In genomic region chrX:7925867-7926472, GRCh38 we compare ENCODE assay signal across 7 cellular contexts. TPM values are rescaled to one million over a fixed set of nuclear protein-coding genes. Genes with fewer than 3 reads are reported as not detected.
A peak's percentile ranks its signal among the peaks of the same experiment; 100 is the strongest.
DNase-seq lines count a peak whose midpoint lies in the region; ATAC-seq and TF ChIP-seq lines count a peak whose summit lies in the region.

No MANE protein-coding gene starts in this region.

- H2BK12ac ChIP-seq in mesenchymal stem cell (ENCODE audit: low read length in 2 of 2): no peak overlapping the region

- intact Hi-C loops in activated CD4-positive, alpha-beta T cell treated with anti-CD3 and anti-CD28 coated beads, Interleukin-2, amount 10 ng/mL, durations not matched to agents 24 days and 14 days (cut with micrococcal nuclease): loop anchor here (5.0 to 10.0 kb wide), 2 partner anchors 779 to 1901 kb away; partner anchors contain the start of genes PUDP and STS

- H2BK120ac ChIP-seq in mesenchymal stem cell (ENCODE audit: low read depth, low read length): no peak overlapping the region

- H3K36me3 Mint-ChIP-seq in activated CD4-positive, alpha-beta T cell treated with anti-CD3 and anti-CD28 coated beads, Interleukin-2, amount 10 ng/mL, durations not matched to agents 24 days and 14 days (ENCODE audit: low read depth): peaks cover 4% of the 10 kb centered on the region

- no peaks in the 10 kb centered on the region for H3K27me3 Mint-ChIP-seq in activated CD4-positive, alpha-beta T cell treated with anti-CD3 and anti-CD28 coated beads, Interleukin-2, amount 10 ng/mL, durations not matched to agents 24 days and 14 days

- H3K4ac ChIP-seq in mesenchymal stem cell (ENCODE audit: low read depth in 1 of 2, low read length in 2 of 2): no peak overlapping the region

- H3K4me1 ChIP-seq in mesenchymal stem cell (ENCODE audit: control insufficient read depth, insufficient read depth, low read depth, low read length): peaks cover 2% of the 10 kb centered on the region

- WGBS in mesenchymal stem cell: 39% methylated on average over 8 of the region's 9 CpGs

- no peak overlapping the region for H3K4me2 ChIP-seq in mesenchymal stem cell (ENCODE audit: low read length, poor library complexity, severe bottlenecking)

- no peaks in the 10 kb centered on the region for H3K27me3 ChIP-seq in mesenchymal stem cell (ENCODE audit: control insufficient read depth in 1 of 2, insufficient read depth in 1 of 2, low read length in 2 of 2)

- H3K18ac ChIP-seq in mesenchymal stem cell (ENCODE audit: low read depth in 1 of 2, low read length in 2 of 2): no peak overlapping the region

- H3K9me3 Mint-ChIP-seq in activated CD4-positive, alpha-beta T cell treated with anti-CD3 and anti-CD28 coated beads, Interleukin-2, amount 10 ng/mL, durations not matched to agents 24 days and 14 days: no peaks in the 10 kb centered on the region

- H3K27ac Mint-ChIP-seq in activated CD4-positive, alpha-beta T cell treated with anti-CD3 and anti-CD28 coated beads, Interleukin-2, amount 10 ng/mL, durations not matched to agents 24 days and 14 days: peak overlapping the region; percentile 20

- H3K4me3 Mint-ChIP-seq in activated CD4-positive, alpha-beta T cell treated with anti-CD3 and anti-CD28 coated beads, Interleukin-2, amount 10 ng/mL, durations not matched to agents 24 days and 14 days: peak overlapping the region; percentile 34

- H3K9ac ChIP-seq in mesenchymal stem cell (ENCODE audit: low read length): peak overlapping the region; percentile 88

- no peak overlapping the region for H3K23ac ChIP-seq in mesenchymal stem cell (ENCODE audit: low read length in 2 of 2)

- H3K4me1 Mint-ChIP-seq in activated CD4-positive, alpha-beta T cell treated with anti-CD3 and anti-CD28 coated beads, Interleukin-2, amount 10 ng/mL, durations not matched to agents 24 days and 14 days: peaks cover 5% of the 10 kb centered on the region

- peaks cover 6% of the 10 kb centered on the region for H3K79me1 ChIP-seq in mesenchymal stem cell (replicated peaks; ENCODE audit: low read length, poor library complexity, severe bottlenecking)

- H2AK5ac ChIP-seq in mesenchymal stem cell (ENCODE audit: low read length, severe bottlenecking): no peak overlapping the region

- no peak overlapping the region for H4K91ac ChIP-seq in mesenchymal stem cell (ENCODE audit: low read length)

- H2BK5ac ChIP-seq in mesenchymal stem cell (ENCODE audit: low read depth, low read length, poor library complexity, severe bottlenecking): no peak overlapping the region

- no peak overlapping the region for H3K27ac ChIP-seq in mesenchymal stem cell (ENCODE audit: low read length, poor library complexity, severe bottlenecking)

- no peak overlapping the region for H2AFZ ChIP-seq in mesenchymal stem cell (ENCODE audit: low read depth, low read length)

- no peak overlapping the region for H4K8ac ChIP-seq in mesenchymal stem cell (ENCODE audit: low read length)

- H3K14ac ChIP-seq in mesenchymal stem cell (ENCODE audit: low read length in 2 of 2): no peak overlapping the region

- ATAC-seq in HG03025 (IDR thresholded peaks at IDR 0.05; ENCODE audit: low FRiP score, unreplicated experiment): peak; percentile 28

- DNase-seq in NCI-H226: peak; percentile 4
- peak; percentile 86 for DNase-seq in activated CD4-positive, alpha-beta T cell treated with anti-CD3 and anti-CD28 coated beads, Interleukin-2, amount 10 ng/mL, durations not matched to agents 24 days and 14 days
- DNase-seq in dermis blood vessel endothelial cell: peak; percentile 75
- DNase-seq in mesenchymal stem cell: peak; percentile 72
- peak; percentile 7 to 24 for DNase-seq in stimulated activated CD8-positive, alpha-beta memory T cell treated with anti-CD3 and anti-CD28 coated beads, Interleukin-4, amount 100 ng/mL, for 4 hours (ENCODE audit: low read depth in 2 of 2, low spot score in 1 of 2)

- peak overlapping the region in 1 of 2 experiments; percentile 90 for H3K4me3 ChIP-seq in mesenchymal stem cell (ENCODE audit: insufficient read depth in 1 of 2, low read depth in 1 of 2, low read length in 2 of 2)

- H2BK15ac ChIP-seq in mesenchymal stem cell (ENCODE audit: low read depth, poor library complexity, severe bottlenecking): no peak overlapping the region

- no peaks in the 10 kb centered on the region for H3K9me3 ChIP-seq in mesenchymal stem cell (ENCODE audit: control insufficient read depth, low read length)

- peak; percentile 49 for TF ChIP-seq CTCF in GM12874 (IDR thresholded peaks at IDR 0.05; ENCODE audit: insufficient read depth, low read depth, low read length)

- H3K36me3 ChIP-seq in mesenchymal stem cell (ENCODE audit: control insufficient read depth in 1 of 2, insufficient read depth in 2 of 2, low read depth in 1 of 2, low read length in 2 of 2): peaks cover 3 to 25% of the 10 kb centered on the region in 2 experiments

RNA-seq across cellular contexts. Expression of gene PNPLA4, which starts 1.2 kb away (rescaled TPM):
- total RNA-seq in activated CD4-positive, alpha-beta T cell treated with anti-CD3 and anti-CD28 coated beads, Interleukin-2, amount 10 ng/mL, durations not matched to agents 24 days and 14 days: 6.5 and 7.6 TPM in 2 replicates
- total RNA-seq in dermis blood vessel endothelial cell: 11.3 and 13.6 TPM in 2 replicates
- 15.3 TPM for polyA plus RNA-seq in mesenchymal stem cell (2013, experiment 1 of 2)
- polyA plus RNA-seq in mesenchymal stem cell (2013, experiment 2 of 2): 16.2 TPM

Comparison
In these comparisons a context has a peak if more than half of its experiments do, and no peak if none do; other contexts are left out.
1. DNase-seq: peak in every context shown above with its lines; median percentile 86 in activated CD4-positive, alpha-beta T cell treated with anti-CD3 and anti-CD28 coated beads, Interleukin-2, amount 10 ng/mL, durations not matched to agents 24 days and 14 days; 75 in dermis blood vessel endothelial cell; 72 in mesenchymal stem cell; 16 in stimulated activated CD8-positive, alpha-beta memory T cell treated with anti-CD3 and anti-CD28 coated beads, Interleukin-4, amount 100 ng/mL, for 4 hours; 4 in NCI-H226.